ENCODE assay signal across 1 cellular context in genomic region chr2:96661324-96661723, GRCh38.
A peak's percentile ranks its signal among the peaks of the same experiment; 100 is the strongest.
TF ChIP-seq lines count a peak whose summit lies in the region.

No MANE protein-coding gene starts in this region.

TF ChIP-seq in HepG2, 621 proteins besides CTCF, POLR2A, EP300 and RAD21:
- TF ChIP-seq STAG1 (CRISPR knock-in tag; IDR thresholded peaks at IDR 0.05) (peak; percentile 25; the same call in 1 of the 2 replicates), SIN3B (IDR thresholded peaks at IDR 0.05; ENCODE audit: low read length) (no peak), MBNL3 (CRISPR knock-in tag; conservative IDR thresholded peaks at IDR 0.05) (no peak), EED (CRISPR knock-in tag; IDR thresholded peaks at IDR 0.05) (0 out of 2 replicates have a peak, but pooled peaks have one; percentile 33), ZNF512 (CRISPR knock-in tag; IDR thresholded peaks at IDR 0.05) (0 out of 2 replicates have a peak, but pooled peaks have one; percentile 34)
